ENCODE assay signal across 31 cellular contexts in the genomic region with DNA sequence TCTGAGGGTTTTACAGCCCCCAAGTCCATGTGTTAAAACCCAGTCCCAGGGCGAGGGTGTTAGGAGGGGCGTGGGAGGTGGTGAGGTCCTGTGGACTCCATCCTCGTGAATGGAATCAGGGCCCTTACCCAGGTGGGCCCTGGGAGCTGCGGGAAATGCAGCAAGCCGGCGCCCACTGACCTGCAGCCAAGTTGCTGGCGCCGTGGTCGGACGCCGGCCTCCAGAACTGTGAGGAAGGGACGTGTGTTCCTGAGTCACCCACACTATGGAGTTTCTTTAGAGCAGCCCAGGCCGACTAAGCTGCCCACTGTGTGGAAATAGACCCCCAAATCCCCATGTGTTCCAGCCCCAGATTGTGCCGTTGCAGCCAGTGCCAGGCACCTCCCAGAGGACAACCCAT.
"Had no signal": no experiment of that assay in that cellular context is flagged by ENCODE, and none has a peak within 500 bp of the region (broad histone marks: within the 10 kb centered on the region; RNA-seq: fewer than 3 reads in every experiment).

No MANE protein-coding gene starts in this region.

- H3K27me3 ChIP-seq: brain microvascular endothelial cell, esophagus muscularis mucosa, foreskin keratinocyte, gastrocnemius medialis, heart left ventricle had no signal

- DNase-seq: activated B cell treated with CpG ODN at 0.5 μM for 24 hours; activated CD4-positive, alpha-beta T cell treated with anti-CD3 and anti-CD28 coated beads for 48 hours; activated CD4-positive, alpha-beta T cell treated with anti-CD3 and anti-CD28 coated beads, Interleukin-2, amount 50 U/mL, for 1 hour; activated CD4-positive, alpha-beta T cell treated with anti-CD3 and anti-CD28 coated beads, Interleukin-2, amount 50 U/mL, for 48 hours; activated CD8-positive, alpha-beta memory T cell treated with anti-CD3 and anti-CD28 coated beads, Interleukin-2, amount 50 U/mL, for 48 hours; activated effector memory CD4-positive, alpha-beta T cell treated with Interleukin-2 at 50 U/mL for 16 hours; activated gamma-delta T cell treated with Interleukin-2 at 50 U/mL for 16 hours; activated naive CD4-positive, alpha-beta T cell treated with anti-CD3 and anti-CD28 coated beads, Interleukin-2, amount 50 U/mL, for 16 hours; activated naive CD4-positive, alpha-beta T cell treated with Interleukin-2 at 50 U/mL for 16 hours; amniotic stem cell; anterior cingulate cortex; brain microvascular endothelial cell; cortex of kidney; dermis blood vessel endothelial cell; effector CD4-positive, alpha-beta T cell; effector memory CD8-positive, alpha-beta T cell; erythroblast; foreskin keratinocyte; glutamatergic neuron; T-cell; T1000; WERI-Rb-1 had no signal

- H3K4me1 Mint-ChIP-seq: activated B cell treated with CpG ODN at 0.5 μM for 24 hours had no signal

- H3K27ac Mint-ChIP-seq: activated B cell treated with CpG ODN at 0.5 μM for 24 hours; activated naive CD8-positive, alpha-beta T cell; T-helper 1 cell treated with Interleukin-12 subunit alpha and Interleukin-12 subunit beta and Interleukin-4 antibody, amounts not matched to agents 30 μg/mL and 1 μg/mL, for 36 hours; T-helper 2 cell treated with Interferon-gamma antibody and Interleukin-4, amounts not matched to agents 5 μg/mL and 100 μg/mL, for 36 hours had no signal

- H3K4me3 ChIP-seq: esophagus muscularis mucosa, gastrocnemius medialis, heart left ventricle had no signal

- H3K4me1 ChIP-seq: esophagus muscularis mucosa, foreskin keratinocyte, gastrocnemius medialis, heart left ventricle had no signal

- H3K4me3 Mint-ChIP-seq: activated B cell treated with CpG ODN at 0.5 μM for 24 hours; activated naive CD8-positive, alpha-beta T cell; activated T-helper 17 cell treated with anti-CD3 and anti-CD28 coated beads, Interleukin-2, amount 50 U/mL, for 72 hours; central memory CD8-positive, alpha-beta T cell; T-cell; T-helper 1 cell treated with Interleukin-12 subunit alpha and Interleukin-12 subunit beta and Interleukin-4 antibody, amounts not matched to agents 30 μg/mL and 1 μg/mL, for 36 hours; T-helper 2 cell treated with Interferon-gamma antibody and Interleukin-4, amounts not matched to agents 5 μg/mL and 100 μg/mL, for 36 hours had no signal

- H3K9me3 Mint-ChIP-seq: activated B cell treated with CpG ODN at 0.5 μM for 24 hours; activated T-helper 17 cell treated with anti-CD3 and anti-CD28 coated beads, Interleukin-2, amount 50 U/mL, for 72 hours; central memory CD8-positive, alpha-beta T cell; effector memory CD8-positive, alpha-beta T cell; T-cell; T-helper 1 cell treated with Interleukin-12 subunit alpha and Interleukin-12 subunit beta and Interleukin-4 antibody, amounts not matched to agents 30 μg/mL and 1 μg/mL, for 36 hours; T-helper 2 cell treated with Interferon-gamma antibody and Interleukin-4, amounts not matched to agents 5 μg/mL and 100 μg/mL, for 36 hours had no signal

- ATAC-seq: activated CD4-positive, CD25-positive, alpha-beta regulatory T cell treated with anti-CD3 and anti-CD28 coated beads, Interleukin-2, amount 50 U/mL, for 24 hours; activated T-helper 17 cell treated with anti-CD3 and anti-CD28 coated beads, Interleukin-2, amount 50 U/mL, for 72 hours; effector memory CD8-positive, alpha-beta T cell; foreskin keratinocyte; gastrocnemius medialis; heart left ventricle; T-cell had no signal

- H3K27me3 Mint-ChIP-seq: activated B cell treated with CpG ODN at 0.5 μM for 24 hours; activated naive CD8-positive, alpha-beta T cell; activated T-helper 17 cell treated with anti-CD3 and anti-CD28 coated beads, Interleukin-2, amount 50 U/mL, for 72 hours; central memory CD8-positive, alpha-beta T cell; effector memory CD8-positive, alpha-beta T cell; T-cell had no signal

- H3K9me3 ChIP-seq: esophagus muscularis mucosa, gastrocnemius medialis, heart left ventricle had no signal

- H3K27ac ChIP-seq: brain microvascular endothelial cell, esophagus muscularis mucosa, foreskin keratinocyte, gastrocnemius medialis, heart left ventricle, WERI-Rb-1 had no signal
